In genomic region chr2:71744781-71745180, GRCh38 we compare ENCODE assay signal across 23 cellular contexts.
A peak's percentile ranks its signal among the peaks of the same experiment; 100 is the strongest.
DNase-seq lines count a peak whose midpoint lies in the region; ATAC-seq and TF ChIP-seq lines count a peak whose summit lies in the region.
"Had no signal": no experiment of that assay in that cellular context is flagged by ENCODE, and none has a peak within 500 bp of the region (broad histone marks: within the 10 kb centered on the region; RNA-seq: fewer than 3 reads in every experiment).

No MANE protein-coding gene starts in this region.

- ATAC-seq in Panc1: no peak
- ATAC-seq in HG03139 (IDR thresholded peaks at IDR 0.05; ENCODE audit: unreplicated experiment): no peak
- ATAC-seq in HG02571 (IDR thresholded peaks at IDR 0.05; ENCODE audit: unreplicated experiment): no peak

- in situ Hi-C loops in Panc1 (cut with HindIII; ENCODE audit: low pct_unique_long_range_greater_than_20kb, low sequenced_read_pairs): no loop called here

- peak overlapping the region; percentile 12; the same call in 1 of the 2 replicates for H3K27ac ChIP-seq in C4-2B
- peak overlapping the region; percentile 36 for H3K27ac ChIP-seq in Panc1 (ENCODE audit: low read length)
- no peak overlapping the region for H3K27ac ChIP-seq in mesenchymal stem cell (ENCODE audit: low read length, poor library complexity, severe bottlenecking)
- no peak overlapping the region for H3K27ac ChIP-seq in trophoblast cell (ENCODE audit: low read depth, low read length)

- CTCF ChIA-PET in Panc1 (lab: Charles Lee): no interaction called here

- no peak overlapping the region for H4K12ac ChIP-seq in trophoblast cell (ENCODE audit: low read depth, low read length)

- H3K79me2 ChIP-seq in trophoblast cell (ENCODE audit: control insufficient read depth, insufficient read depth, low read length, poor library complexity): no peaks in the 10 kb centered on the region

- BruUV-seq in Panc1 (replicated peaks; lab: Mats Ljungman, UMichigan): no TSS peak

- H3K4ac ChIP-seq in mesenchymal stem cell (ENCODE audit: low read depth in 1 of 2, low read length in 2 of 2) (peak overlapping the region in 1 of 2 experiments; percentile 64), trophoblast cell (ENCODE audit: low read depth, low read length) (no peak overlapping the region)

- peak overlapping the region; percentile 73 for H2AK5ac ChIP-seq in mesenchymal stem cell (ENCODE audit: low read length, severe bottlenecking)
- peak overlapping the region; percentile 51 for H2AK5ac ChIP-seq in trophoblast cell (ENCODE audit: low read length)

- H2BK120ac ChIP-seq in mesenchymal stem cell (ENCODE audit: low read depth, low read length) (no peak overlapping the region), trophoblast cell (ENCODE audit: insufficient read depth, low read length, poor library complexity) (peak overlapping the region; percentile 47)

- H3K79me1 ChIP-seq in mesenchymal stem cell (replicated peaks; ENCODE audit: low read length, poor library complexity, severe bottlenecking): no peaks in the 10 kb centered on the region
- peaks cover 25% of the 10 kb centered on the region for H3K79me1 ChIP-seq in trophoblast cell (ENCODE audit: low read length)

- H3K4me3 ChIP-seq in Panc1 (ENCODE audit: low read depth in 2 of 2, low read length in 2 of 2) (no peak overlapping the region), mesenchymal stem cell (ENCODE audit: insufficient read depth in 1 of 2, low read depth in 1 of 2, low read length in 2 of 2) (no peak overlapping the region), trophoblast cell (ENCODE audit: low read depth, low read length) (no peak overlapping the region), MG63 (no peak overlapping the region)
- H3K4me3 ChIP-seq: HAP-1 had no signal

- no peak for TF ChIP-seq CTCF in C4-2B (conservative IDR thresholded peaks at IDR 0.05)
- no peak for TF ChIP-seq CTCF in Panc1 (IDR thresholded peaks at IDR 0.05)

- no peaks in the 10 kb centered on the region for H3K36me3 ChIP-seq in Panc1 (ENCODE audit: control insufficient read depth, insufficient read depth, low read length)
- H3K36me3 ChIP-seq in mesenchymal stem cell (ENCODE audit: control insufficient read depth in 1 of 2, insufficient read depth in 2 of 2, low read depth in 1 of 2, low read length in 2 of 2): no peaks in the 10 kb centered on the region
- H3K36me3 ChIP-seq in trophoblast cell (ENCODE audit: control insufficient read depth in 1 of 2, insufficient read depth in 2 of 2, low read length in 2 of 2): no peaks in the 10 kb centered on the region
- H3K36me3 ChIP-seq in MG63: no peaks in the 10 kb centered on the region
- H3K36me3 ChIP-seq: HAP-1 had no signal

- no peak overlapping the region for H2AFZ ChIP-seq in mesenchymal stem cell (ENCODE audit: low read depth, low read length)
- H2AFZ ChIP-seq in trophoblast cell (ENCODE audit: insufficient read depth, low read length, poor library complexity): no peak overlapping the region

- H3K27me3 ChIP-seq in Panc1 (ENCODE audit: control insufficient read depth, insufficient read depth, low read length) (no peaks in the 10 kb centered on the region), mesenchymal stem cell (ENCODE audit: control insufficient read depth in 1 of 2, insufficient read depth in 1 of 2, low read length in 2 of 2) (peaks cover 0 to 11% of the 10 kb centered on the region in 2 experiments), trophoblast cell (ENCODE audit: insufficient read depth, low read length) (no peaks in the 10 kb centered on the region), MG63 (no peaks in the 10 kb centered on the region)

- no peak overlapping the region for H3K4me2 ChIP-seq in mesenchymal stem cell (ENCODE audit: low read length, poor library complexity, severe bottlenecking)
- H3K4me2 ChIP-seq in trophoblast cell (ENCODE audit: low read length): no peak overlapping the region

- H2BK12ac ChIP-seq in mesenchymal stem cell (ENCODE audit: low read length in 2 of 2) (peak overlapping the region; percentile 14 to 66), trophoblast cell (ENCODE audit: low read length) (no peak overlapping the region)

- H3K14ac ChIP-seq in mesenchymal stem cell (ENCODE audit: low read length in 2 of 2): peak overlapping the region in 1 of 2 experiments; percentile 61
- peak overlapping the region; percentile 4 for H3K14ac ChIP-seq in trophoblast cell (ENCODE audit: low read length)

- WGBS in mesenchymal stem cell: 86% methylated on average over 6 of the region's 6 CpGs
- WGBS in trophoblast cell (ENCODE audit: extremely low coverage, insufficient coverage, insufficient read length): no CpG with 5 or more reads among the region's 6 CpGs

- H3K9me3 ChIP-seq in Panc1 (ENCODE audit: control insufficient read depth, insufficient read depth, low read depth, low read length) (no peaks in the 10 kb centered on the region), mesenchymal stem cell (ENCODE audit: control insufficient read depth, low read length) (peaks cover 18% of the 10 kb centered on the region), trophoblast cell (ENCODE audit: insufficient read depth, low read depth, low read length) (peaks cover 2% of the 10 kb centered on the region), MG63 (peaks cover 18% of the 10 kb centered on the region)
- H3K9me3 ChIP-seq: Caco-2, HAP-1 had no signal

- H3K18ac ChIP-seq in mesenchymal stem cell (ENCODE audit: low read depth in 1 of 2, low read length in 2 of 2): peak overlapping the region; percentile 12 to 63
- no peak overlapping the region for H3K18ac ChIP-seq in trophoblast cell (ENCODE audit: low read length)

- no peak overlapping the region for H2BK15ac ChIP-seq in mesenchymal stem cell (ENCODE audit: low read depth, poor library complexity, severe bottlenecking)

- intact Hi-C loops in Panc1 (cut with micrococcal nuclease; ENCODE audit: unreplicated experiment): no loop called here

- peaks cover 59% of the 10 kb centered on the region for H3K4me1 ChIP-seq in Panc1 (ENCODE audit: control insufficient read depth, insufficient read depth, low read length)
- peaks cover 43% of the 10 kb centered on the region for H3K4me1 ChIP-seq in mesenchymal stem cell (ENCODE audit: control insufficient read depth, insufficient read depth, low read depth, low read length)
- peaks cover 52 to 59% of the 10 kb centered on the region in 2 experiments for H3K4me1 ChIP-seq in trophoblast cell (ENCODE audit: control insufficient read depth in 1 of 2, insufficient read depth in 2 of 2, low read length in 2 of 2)
- H3K4me1 ChIP-seq: HAP-1 had no signal

- H4K91ac ChIP-seq in mesenchymal stem cell (ENCODE audit: low read length) (peak overlapping the region; percentile 5), trophoblast cell (ENCODE audit: low read depth, low read length) (peak overlapping the region; percentile 20)

- H2BK5ac ChIP-seq in mesenchymal stem cell (ENCODE audit: low read depth, low read length, poor library complexity, severe bottlenecking): no peak overlapping the region
- no peak overlapping the region for H2BK5ac ChIP-seq in trophoblast cell (ENCODE audit: low read depth, low read length, poor library complexity)

- H3K23ac ChIP-seq in mesenchymal stem cell (ENCODE audit: low read length in 2 of 2) (no peak overlapping the region), trophoblast cell (ENCODE audit: low read length) (no peak overlapping the region)

- POLR2A ChIA-PET in Panc1 (lab: Charles Lee): no interaction called here

- no peak for DNase-seq in Panc1 (ENCODE audit: low read depth, low spot score)
- DNase-seq in mesenchymal stem cell: no peak
- no peak for DNase-seq in trophoblast cell
- no peak for DNase-seq in MG63
- no peak for DNase-seq in SK-N-DZ (ENCODE audit: low spot score)
- DNase-seq: Caco-2; CD4-positive, alpha-beta T cell; GOT3; HFFc6; Karpas-422; MV-4-11; NCI-H1105; NCI-H1436 treated with DMSO at 0.1 percent for 48 hours; NCI-H187 treated with DMSO at 0.1 percent for 48 hours; NCI-H2107; NCI-H524 treated with DMSO at 0.1 percent for 48 hours; NCI-H82; NK-92 treated with Interleukin-12 subunit alpha and Interleukin-12 subunit beta, amount 100 ng/mL, for 24 hours; SHP77 had no signal

- H3K9ac ChIP-seq in mesenchymal stem cell (ENCODE audit: low read length): no peak overlapping the region
- no peak overlapping the region for H3K9ac ChIP-seq in trophoblast cell (ENCODE audit: low read length)

- no peak overlapping the region for H4K8ac ChIP-seq in mesenchymal stem cell (ENCODE audit: low read length)
- no peak overlapping the region for H4K8ac ChIP-seq in trophoblast cell (ENCODE audit: low read depth, low read length)

Comparison
In these comparisons a context has a peak if more than half of its experiments do, and no peak if none do; other contexts are left out.
1. H3K27ac ChIP-seq: peak in C4-2B (single experiment) and Panc1 (single experiment); none in mesenchymal stem cell (single experiment) and trophoblast cell (single experiment).